Comparison of ENCODE assay signal across 7 cellular contexts in the genomic region with DNA sequence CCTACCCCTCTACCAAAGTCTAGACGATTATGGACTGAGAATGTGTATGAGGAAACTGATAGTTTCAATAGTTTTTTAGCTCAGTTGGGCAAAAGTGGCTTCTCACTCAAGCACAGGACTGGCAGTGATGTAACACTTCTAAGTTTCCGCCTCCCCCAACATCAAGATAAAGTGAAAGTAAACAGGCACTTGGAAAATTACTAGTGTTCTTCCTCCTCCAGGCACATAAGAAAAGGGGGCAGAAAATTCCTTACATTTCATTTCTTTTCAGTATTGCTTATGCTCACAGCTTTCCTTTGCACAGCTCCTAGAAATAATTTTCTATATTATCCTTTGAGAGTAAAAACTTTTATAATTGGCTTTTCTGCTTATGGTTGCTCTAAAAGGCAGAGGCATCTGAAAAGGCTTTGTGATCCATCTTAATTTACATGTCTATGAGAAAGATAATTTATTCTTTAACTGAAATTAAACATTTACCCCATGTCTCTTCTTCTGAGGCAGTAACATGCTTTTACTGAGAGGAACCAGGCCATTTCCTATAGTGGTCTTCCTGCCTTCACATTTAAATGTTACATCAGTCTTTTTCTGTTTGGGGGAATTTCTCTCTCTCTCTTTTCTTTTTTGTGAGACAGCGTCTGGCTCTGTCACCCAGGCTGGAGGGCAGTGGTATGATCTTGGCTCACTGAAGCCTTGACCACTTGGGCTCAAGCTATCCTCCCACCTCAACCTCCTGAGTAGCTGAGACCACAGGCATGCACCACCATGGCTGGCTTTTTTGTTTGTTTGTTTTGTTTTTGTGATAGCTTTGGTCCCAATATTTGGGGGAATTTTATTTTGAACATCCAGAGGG.
DNase-seq lines count a peak whose midpoint lies in the region; ATAC-seq and TF ChIP-seq lines count a peak whose summit lies in the region.

No MANE protein-coding gene starts in this region.

- H3K36me3 ChIP-seq in HUES64 (ENCODE audit: insufficient read depth, low read length) (no peaks in the 10 kb centered on the region), liver (ENCODE audit: control insufficient read depth in 4 of 4, insufficient read depth in 3 of 4, low read depth in 1 of 4, low read length in 3 of 4) (no peaks in the 10 kb centered on the region), subcutaneous abdominal adipose tissue (ENCODE audit: control insufficient read depth in 5 of 5, insufficient read depth in 5 of 5, low read length in 5 of 5) (no peaks in the 10 kb centered on the region)

- no peaks in the 10 kb centered on the region for H3K27me3 ChIP-seq in HUES64 (ENCODE audit: insufficient read depth, low read length)
- no peaks in the 10 kb centered on the region for H3K27me3 ChIP-seq in liver (ENCODE audit: control insufficient read depth in 4 of 4, insufficient read depth in 4 of 4, low read length in 3 of 4)
- H3K27me3 ChIP-seq in subcutaneous abdominal adipose tissue (ENCODE audit: control insufficient read depth in 5 of 5, insufficient read depth in 4 of 5, low read length in 5 of 5), result no peaks in the 10 kb centered on the region

- no peak overlapping the region; the same call in 1 of the 2 replicates for H3K4me3 ChIP-seq in HUES64 (ENCODE audit: low read length)
- H3K4me3 ChIP-seq in choroid plexus epithelial cell (ENCODE audit: low read depth, low read length), result peak overlapping the region; percentile 41
- peak overlapping the region in 1 of 3 donors; percentile 12 for H3K4me3 ChIP-seq in liver (ENCODE audit: low read depth in 1 of 3, low read length in 3 of 3)
- H3K4me3 ChIP-seq in subcutaneous abdominal adipose tissue (ENCODE audit: low read depth in 1 of 5, low read length in 5 of 5), result peak overlapping the region; percentile 37 to 47 (median 44)

- no peaks in the 10 kb centered on the region for H3K9me3 ChIP-seq in HUES64 (ENCODE audit: insufficient read depth, low read depth, low read length)
- no peaks in the 10 kb centered on the region for H3K9me3 ChIP-seq in liver (ENCODE audit: control insufficient read depth in 4 of 4, low read length in 3 of 4)
- no peaks in the 10 kb centered on the region for H3K9me3 ChIP-seq in subcutaneous abdominal adipose tissue (ENCODE audit: control insufficient read depth in 5 of 5, low read length in 5 of 5)

- ATAC-seq in GM21576 (IDR thresholded peaks at IDR 0.05; ENCODE audit: unreplicated experiment), result peak; percentile 86

- peak overlapping the region; percentile 83 for H3K27ac ChIP-seq in HUES64 (ENCODE audit: low read depth, low read length)
- H3K27ac ChIP-seq in liver (ENCODE audit: low read depth in 1 of 2, low read length in 2 of 2), result peak overlapping the region; percentile 80 to 84
- peak overlapping the region; percentile 98 for H3K27ac ChIP-seq in subcutaneous abdominal adipose tissue (ENCODE audit: low read depth, low read length)

- TF ChIP-seq RAD21 in liver (IDR thresholded peaks at IDR 0.05), result peak; percentile 37 to 48

- WGBS in HUES64, result 34% methylated on average over 2 of the region's 3 CpGs
- WGBS in liver, result 1% methylated on average over 3 of the region's 3 CpGs

- H3K4me1 ChIP-seq in HUES64 (ENCODE audit: insufficient read depth, low read length), result peaks cover 22% of the 10 kb centered on the region
- peaks cover 2 to 23% (median 18%) of the 10 kb centered on the region in 4 donors for H3K4me1 ChIP-seq in liver (ENCODE audit: control insufficient read depth in 4 of 4, insufficient read depth in 4 of 4, low read length in 3 of 4)
- H3K4me1 ChIP-seq in subcutaneous abdominal adipose tissue (ENCODE audit: control insufficient read depth in 5 of 5, insufficient read depth in 5 of 5, low read length in 5 of 5), result peaks cover 0 to 25% (median 22%) of the 10 kb centered on the region in 5 donors

- peak overlapping the region; percentile 50; the same call in 1 of the 2 replicates for H3K9ac ChIP-seq in HUES64 (ENCODE audit: low read depth, low read length)
- peak overlapping the region; percentile 70 to 74 for H3K9ac ChIP-seq in liver (ENCODE audit: low read depth in 1 of 2, low read length in 2 of 2)
- H3K9ac ChIP-seq in subcutaneous abdominal adipose tissue (ENCODE audit: low read length in 5 of 5), result peak overlapping the region; percentile 49 to 94 (median 63)

- peak; percentile 34 for DNase-seq in GM04503 (ENCODE audit: low read depth)
- DNase-seq in T follicular helper cell (ENCODE audit: low read depth), result peak; percentile 18
- peak; percentile 91 for DNase-seq in choroid plexus epithelial cell (ENCODE audit: low read depth)

- no peak for TF ChIP-seq CTCF in choroid plexus epithelial cell (conservative IDR thresholded peaks at IDR 0.05; ENCODE audit: low read depth, low read length)
- TF ChIP-seq CTCF in liver (IDR thresholded peaks at IDR 0.05; ENCODE audit: low read depth, low read length, missing input control), result no peak

TF ChIP-seq in liver, 16 proteins besides CTCF, POLR2A, EP300 and RAD21:
- peak; percentile 26 to 40 for TF ChIP-seq RXRA (IDR thresholded peaks at IDR 0.05)
- TF ChIP-seq SP1 (IDR thresholded peaks at IDR 0.05), result peak; percentile 77
- peak; percentile 62 for TF ChIP-seq FOXA1 (IDR thresholded peaks at IDR 0.05)
- no peak for TF ChIP-seq HNF4G (IDR thresholded peaks at IDR 0.05)
- peak; percentile 33 to 43 for TF ChIP-seq HNF4A (conservative IDR thresholded peaks at IDR 0.05)
- peak; percentile 52 for TF ChIP-seq TAF1 (conservative IDR thresholded peaks at IDR 0.05)
- TF ChIP-seq EGR1 (IDR thresholded peaks at IDR 0.05; ENCODE audit: low read depth in 2 of 2), result peak in 1 of 2 donors; percentile 15
- peak; percentile 50 to 70 for TF ChIP-seq JUND (IDR thresholded peaks at IDR 0.05)
- no peak for TF ChIP-seq NR2F2 (IDR thresholded peaks at IDR 0.05)
- peak; percentile 81 for TF ChIP-seq FOXA2 (IDR thresholded peaks at IDR 0.05)
- TF ChIP-seq, protein P1, sequence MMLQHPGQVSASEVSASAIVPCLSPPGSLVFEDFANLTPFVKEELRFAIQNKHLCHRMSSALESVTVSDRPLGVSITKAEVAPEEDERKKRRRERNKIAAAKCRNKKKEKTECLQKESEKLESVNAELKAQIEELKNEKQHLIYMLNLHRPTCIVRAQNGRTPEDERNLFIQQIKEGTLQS (IDR thresholded peaks at IDR 0.05), result peak; percentile 90
- TF ChIP-seq GABPA (IDR thresholded peaks at IDR 0.05 in 1 of 2, conservative IDR thresholded peaks at IDR 0.05 in 1 of 2), result no peak
- TF ChIP-seq, protein P2, sequence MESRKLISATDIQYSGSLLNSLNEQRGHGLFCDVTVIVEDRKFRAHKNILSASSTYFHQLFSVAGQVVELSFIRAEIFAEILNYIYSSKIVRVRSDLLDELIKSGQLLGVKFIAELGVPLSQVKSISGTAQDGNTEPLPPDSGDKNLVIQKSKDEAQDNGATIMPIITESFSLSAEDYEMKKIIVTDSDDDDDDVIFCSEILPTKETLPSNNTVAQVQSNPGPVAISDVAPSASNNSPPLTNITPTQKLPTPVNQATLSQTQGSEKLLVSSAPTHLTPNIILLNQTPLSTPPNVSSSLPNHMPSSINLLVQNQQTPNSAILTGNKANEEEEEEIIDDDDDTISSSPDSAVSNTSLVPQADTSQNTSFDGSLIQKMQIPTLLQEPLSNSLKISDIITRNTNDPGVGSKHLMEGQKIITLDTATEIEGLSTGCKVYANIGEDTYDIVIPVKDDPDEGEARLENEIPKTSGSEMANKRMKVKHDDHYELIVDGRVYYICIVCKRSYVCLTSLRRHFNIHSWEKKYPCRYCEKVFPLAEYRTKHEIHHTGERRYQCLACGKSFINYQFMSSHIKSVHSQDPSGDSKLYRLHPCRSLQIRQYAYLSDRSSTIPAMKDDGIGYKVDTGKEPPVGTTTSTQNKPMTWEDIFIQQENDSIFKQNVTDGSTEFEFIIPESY (IDR thresholded peaks at IDR 0.05), result no peak
- TF ChIP-seq, protein P3, sequence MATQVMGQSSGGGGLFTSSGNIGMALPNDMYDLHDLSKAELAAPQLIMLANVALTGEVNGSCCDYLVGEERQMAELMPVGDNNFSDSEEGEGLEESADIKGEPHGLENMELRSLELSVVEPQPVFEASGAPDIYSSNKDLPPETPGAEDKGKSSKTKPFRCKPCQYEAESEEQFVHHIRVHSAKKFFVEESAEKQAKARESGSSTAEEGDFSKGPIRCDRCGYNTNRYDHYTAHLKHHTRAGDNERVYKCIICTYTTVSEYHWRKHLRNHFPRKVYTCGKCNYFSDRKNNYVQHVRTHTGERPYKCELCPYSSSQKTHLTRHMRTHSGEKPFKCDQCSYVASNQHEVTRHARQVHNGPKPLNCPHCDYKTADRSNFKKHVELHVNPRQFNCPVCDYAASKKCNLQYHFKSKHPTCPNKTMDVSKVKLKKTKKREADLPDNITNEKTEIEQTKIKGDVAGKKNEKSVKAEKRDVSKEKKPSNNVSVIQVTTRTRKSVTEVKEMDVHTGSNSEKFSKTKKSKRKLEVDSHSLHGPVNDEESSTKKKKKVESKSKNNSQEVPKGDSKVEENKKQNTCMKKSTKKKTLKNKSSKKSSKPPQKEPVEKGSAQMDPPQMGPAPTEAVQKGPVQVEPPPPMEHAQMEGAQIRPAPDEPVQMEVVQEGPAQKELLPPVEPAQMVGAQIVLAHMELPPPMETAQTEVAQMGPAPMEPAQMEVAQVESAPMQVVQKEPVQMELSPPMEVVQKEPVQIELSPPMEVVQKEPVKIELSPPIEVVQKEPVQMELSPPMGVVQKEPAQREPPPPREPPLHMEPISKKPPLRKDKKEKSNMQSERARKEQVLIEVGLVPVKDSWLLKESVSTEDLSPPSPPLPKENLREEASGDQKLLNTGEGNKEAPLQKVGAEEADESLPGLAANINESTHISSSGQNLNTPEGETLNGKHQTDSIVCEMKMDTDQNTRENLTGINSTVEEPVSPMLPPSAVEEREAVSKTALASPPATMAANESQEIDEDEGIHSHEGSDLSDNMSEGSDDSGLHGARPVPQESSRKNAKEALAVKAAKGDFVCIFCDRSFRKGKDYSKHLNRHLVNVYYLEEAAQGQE (IDR thresholded peaks at IDR 0.05), result no peak
- TF ChIP-seq YY1 (IDR thresholded peaks at IDR 0.05), result peak; percentile 22
TF ChIP-seq in liver: peak in this region for 10.

Comparison
In these comparisons a context has a peak if more than half of its experiments do, and no peak if none do; other contexts are left out.
1. DNase-seq: peak in every context shown above with its lines; median percentile 91 in choroid plexus epithelial cell; 34 in GM04503; 18 in T follicular helper cell.